Comparison of ENCODE assay signal across 8 cellular contexts in the genomic region with DNA sequence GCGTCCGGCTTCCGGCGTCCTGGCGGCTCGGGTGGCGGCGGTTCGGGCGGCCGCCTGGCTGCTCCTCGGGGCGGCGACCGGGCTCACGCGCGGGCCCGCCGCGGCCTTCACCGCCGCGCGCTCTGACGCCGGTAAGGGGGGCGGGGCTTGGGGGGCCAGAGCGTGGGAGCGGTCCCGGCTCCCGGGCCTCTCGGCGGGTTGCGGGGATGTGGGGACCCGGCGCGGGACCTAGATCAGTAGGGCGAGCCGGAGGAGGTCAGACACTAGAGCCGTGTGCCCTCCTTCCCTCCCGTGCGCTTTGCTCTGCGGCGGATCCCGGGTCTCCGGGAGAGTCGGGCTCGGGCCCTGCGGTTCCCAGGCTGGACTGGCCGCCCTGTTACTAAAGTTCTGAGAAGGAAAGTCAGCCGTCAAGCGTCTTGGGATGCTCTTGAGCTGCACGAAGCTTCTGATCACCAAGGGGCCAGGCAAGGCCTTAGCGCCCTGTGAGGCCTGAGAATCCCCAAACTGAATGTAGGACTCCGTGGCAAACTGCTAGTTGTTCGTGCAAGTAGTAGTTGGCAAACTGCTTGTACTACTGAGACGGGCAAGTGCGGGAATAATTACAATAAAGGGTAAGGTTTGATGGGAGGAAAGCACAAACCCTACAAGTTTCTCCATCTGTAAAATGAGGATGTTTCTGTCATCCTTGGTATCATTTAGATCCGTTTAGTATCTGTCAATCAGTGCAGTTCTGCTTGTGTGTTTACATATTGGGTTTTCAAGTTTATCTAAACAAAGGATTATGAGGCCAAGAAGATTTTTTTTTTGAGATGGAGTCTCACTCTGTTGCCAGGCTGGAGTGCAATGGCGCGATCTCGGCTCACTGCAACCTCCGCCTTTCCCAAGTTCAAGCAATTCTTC. TPM values are rescaled to one million over a fixed set of nuclear protein-coding genes. Genes with fewer than 3 reads are reported as not detected.
DNase-seq lines count a peak whose midpoint lies in the region; ATAC-seq and TF ChIP-seq lines count a peak whose summit lies in the region.

No MANE protein-coding gene starts in this region.

- H3K36me3 ChIP-seq in OCI-LY1 (ENCODE audit: insufficient read depth, low read length) (peaks cover 8% of the 10 kb centered on the region), upper lobe of left lung (no peaks in the 10 kb centered on the region)

- H3K9me3 ChIP-seq in OCI-LY1 (ENCODE audit: low read length) (no peaks in the 10 kb centered on the region), upper lobe of left lung (no peaks in the 10 kb centered on the region)

- H3F3A ChIP-seq in OCI-LY1 (ENCODE audit: insufficient read depth, low read length) = no peaks in the 10 kb centered on the region

- H3K9me2 ChIP-seq in OCI-LY1 (ENCODE audit: low read depth, low read length) = no peaks in the 10 kb centered on the region

- H3K4me2 ChIP-seq in OCI-LY1 (ENCODE audit: low read length) = peak overlapping the region; percentile 92

- TF ChIP-seq CTCF in 22Rv1 (IDR thresholded peaks at IDR 0.05) = no peak
- no peak for TF ChIP-seq CTCF in OCI-LY1 (IDR thresholded peaks at IDR 0.05; ENCODE audit: low read length)
- TF ChIP-seq CTCF in upper lobe of left lung (IDR thresholded peaks at IDR 0.05) = peak in 3 of 6 experiments; percentile 25 to 59 (median 48)

- H2AFZ ChIP-seq in OCI-LY1 (ENCODE audit: low read length) = no peak overlapping the region

- peak overlapping the region; percentile 82 for H3K27ac ChIP-seq in 22Rv1
- peak overlapping the region; percentile 53 for H3K27ac ChIP-seq in OCI-LY1 (ENCODE audit: low read depth, low read length, poor library complexity, severe bottlenecking)
- peak overlapping the region; percentile 81 to 96 (median 92) for H3K27ac ChIP-seq in upper lobe of left lung

- TF ChIP-seq EP300 in upper lobe of left lung (IDR thresholded peaks at IDR 0.05) = no peak

- peaks cover 30% of the 10 kb centered on the region for H3K4me1 ChIP-seq in OCI-LY1 (ENCODE audit: insufficient read depth, low read length, severe bottlenecking)
- peaks cover 14 to 19% (median 17%) of the 10 kb centered on the region in 4 donors for H3K4me1 ChIP-seq in upper lobe of left lung

- intact Hi-C loops in cardiac septum (cut with DNase I) (loop anchor here (1.0 to 10.0 kb wide), 2 partner anchors 27 to 152 kb away; a partner anchor contains a TSS), posterior cingulate gyrus (cut with DNase I) (loop anchor here (1.0 kb wide), 2 partner anchors 155 to 230 kb away; a partner anchor contains a TSS)

- peaks cover 6% of the 10 kb centered on the region; the same call in 1 of the 2 replicates for H3K79me2 ChIP-seq in OCI-LY1 (ENCODE audit: insufficient read depth, low read length)

- H3K4me3 ChIP-seq in OCI-LY1 (ENCODE audit: low read depth, low read length, poor library complexity, severe bottlenecking) (peak overlapping the region; percentile 76), upper lobe of left lung (peak overlapping the region; percentile 56 to 99 (median 92))

- TF ChIP-seq POLR2A in upper lobe of left lung (IDR thresholded peaks at IDR 0.05) = no peak

- peak; percentile 73 for DNase-seq in activated naive CD4-positive, alpha-beta T cell treated with anti-CD3 and anti-CD28 coated beads, Interleukin-2, amount 50 U/mL, for 16 hours
- DNase-seq in cardiac septum (ENCODE audit: low spot score) (peak; percentile 89), posterior cingulate gyrus (peak; percentile 29 to 94 (median 52)), upper lobe of left lung (peak; percentile 63 to 95)

- H3K27me3 ChIP-seq in OCI-LY1 (ENCODE audit: insufficient read depth, low read length) (no peaks in the 10 kb centered on the region), upper lobe of left lung (no peaks in the 10 kb centered on the region)

- WGBS in upper lobe of left lung, 2 donors = 12 to 13% methylated on average over 20 to 23 of the region's 64 CpGs

- H4K20me1 ChIP-seq in OCI-LY1 (ENCODE audit: insufficient read depth, low read length) = no peaks in the 10 kb centered on the region

- ATAC-seq in GM18499 (IDR thresholded peaks at IDR 0.05; ENCODE audit: insufficient read depth, unreplicated experiment) (peak; percentile 26), HG03039 (IDR thresholded peaks at IDR 0.05; ENCODE audit: unreplicated experiment) (peak; percentile 45), upper lobe of left lung (ENCODE audit: low FRiP score in 2 of 2) (peak; percentile 77 to 94)

- H3K9ac ChIP-seq in OCI-LY1 (ENCODE audit: low read length) = peak overlapping the region; percentile 78

RNA-seq across cellular contexts. Expression of a gene that starts 0.6 kb away (rescaled TPM):
- 16.9 TPM for total RNA-seq in cardiac septum
- total RNA-seq in upper lobe of left lung = 10 to 100 TPM in 5 of 6 donors, 1 to 10 TPM in 1; 9.4 to 19.5 (median 17.4) TPM

RNA-seq across cellular contexts. Expression of a gene that starts 0.7 kb away (rescaled TPM):
- 1.2 TPM for total RNA-seq in cardiac septum
- 1 to 10 TPM; 1.2 to 9.0 (median 2.6) TPM for total RNA-seq in upper lobe of left lung

RNA-seq across cellular contexts. Expression of a gene that starts 26.9 kb away (rescaled TPM):
- total RNA-seq in cardiac septum = 43.3 TPM
- 10 to 100 TPM; 24.7 to 82.2 (median 60.1) TPM for total RNA-seq in upper lobe of left lung

Comparison
In these comparisons a context has a peak if more than half of its experiments do, and no peak if none do; other contexts are left out.
1. Peak in every context shown above with its lines: DNase-seq, ATAC-seq, H3K4me3 ChIP-seq and H3K27ac ChIP-seq.
2. ATAC-seq: peak in every context shown above with its lines; median percentile 86 in upper lobe of left lung; 45 in HG03039; 26 in GM18499.